17 cellular contexts compared by ENCODE assay signal in genomic region chr2:152539424-152539823, GRCh38.
DNase-seq lines count a peak whose midpoint lies in the region; ATAC-seq and TF ChIP-seq lines count a peak whose summit lies in the region.
"Had no signal": no experiment of that assay in that cellular context is flagged by ENCODE, and none has a peak within 500 bp of the region (broad histone marks: within the 10 kb centered on the region; RNA-seq: fewer than 3 reads in every experiment).

No MANE protein-coding gene starts in this region.

- H3K23ac ChIP-seq in IMR-90 (ENCODE audit: low read depth, low read length) = no peak overlapping the region

- no peaks in the 10 kb centered on the region for H3K9me3 ChIP-seq in BLaER1
- H3K9me3 ChIP-seq in IMR-90 (ENCODE audit: control insufficient read depth, insufficient read depth, low read length) = no peaks in the 10 kb centered on the region

- H3K27ac Mint-ChIP-seq in WTC11 = no peak overlapping the region
- H3K27ac Mint-ChIP-seq: B cell; CD4-positive, alpha-beta memory T cell had no signal

- dilution Hi-C loops in IMR-90 (cut with HindIII; ENCODE audit: low sequenced_read_pairs, unreplicated experiment) = no loop called here

- peaks cover 8% of the 10 kb centered on the region for H3K9me1 ChIP-seq in IMR-90 (ENCODE audit: insufficient read depth, low read length)

- H3K36me3 ChIP-seq in BLaER1 = peaks cover 23% of the 10 kb centered on the region
- no peaks in the 10 kb centered on the region for H3K36me3 ChIP-seq in IMR-90 (ENCODE audit: control insufficient read depth, insufficient read depth, low read length)

- H3K27me3 ChIP-seq in BLaER1 (no peaks in the 10 kb centered on the region), IMR-90 (ENCODE audit: control insufficient read depth, insufficient read depth, low read length) (no peaks in the 10 kb centered on the region), dorsolateral prefrontal cortex (no peaks in the 10 kb centered on the region)

- H3K4me1 ChIP-seq in BLaER1 (peaks cover 90% of the 10 kb centered on the region), IMR-90 (ENCODE audit: control insufficient read depth, insufficient read depth, low read length) (peaks cover 13% of the 10 kb centered on the region)

- no peak overlapping the region for H2BK120ac ChIP-seq in IMR-90 (ENCODE audit: low read depth, low read length)

- H3K4me3 Mint-ChIP-seq in WTC11 = no peak overlapping the region
- H3K4me3 Mint-ChIP-seq: B cell; CD4-positive, alpha-beta memory T cell; GM23338; H9 had no signal

- no peak overlapping the region for H2BK20ac ChIP-seq in IMR-90 (ENCODE audit: low read depth, low read length)

- no peak overlapping the region for H2AK5ac ChIP-seq in IMR-90 (ENCODE audit: low read depth, low read length)

- H2AFZ ChIP-seq in IMR-90 (replicated peaks; ENCODE audit: low read length, poor library complexity) = no peak overlapping the region
- H2AFZ ChIP-seq: GM23338 had no signal

- H3K4ac ChIP-seq in IMR-90 (ENCODE audit: low read depth, low read length) = no peak overlapping the region

- POLR2A ChIA-PET in IMR-90 (lab: Charles Lee; ENCODE audit: unreplicated experiment) (no interaction called here), WTC11 (lab: Charles Lee) (no interaction called here)

- H3K27ac ChIP-seq in BLaER1 (no peak overlapping the region), IMR-90 (ENCODE audit: insufficient read depth, low read length) (no peak overlapping the region), dorsolateral prefrontal cortex (peak overlapping the region in 45 of 59 donors; percentile 0 to 96 (median 64))

- peaks cover 4% of the 10 kb centered on the region for H3K36me3 Mint-ChIP-seq in WTC11
- H3K36me3 Mint-ChIP-seq: CD4-positive, alpha-beta memory T cell had no signal

- no peak overlapping the region for H4K8ac ChIP-seq in IMR-90 (ENCODE audit: low read depth in 2 of 2, low read length in 2 of 2)

- H3K27me3 Mint-ChIP-seq in WTC11 (ENCODE audit: low read depth) = no peaks in the 10 kb centered on the region

- ATAC-seq in IMR-90 (ENCODE audit: low read depth) (no peak), HG03045 (IDR thresholded peaks at IDR 0.05; ENCODE audit: unreplicated experiment) (no peak), WTC11 (no peak)
- ATAC-seq: GM23338, HCT116 had no signal

- H3K56ac ChIP-seq in IMR-90 (ENCODE audit: extremely low read depth, insufficient read depth, low read length) = no peak overlapping the region

- H4K20me1 ChIP-seq in BLaER1 (peaks cover 66% of the 10 kb centered on the region), IMR-90 (ENCODE audit: insufficient read depth, low read length) (no peaks in the 10 kb centered on the region)

- H3K14ac ChIP-seq in IMR-90 (replicated peaks; ENCODE audit: low read depth, low read length) = no peak overlapping the region

- H4K91ac ChIP-seq in IMR-90 (ENCODE audit: insufficient read depth, low read depth, low read length) = no peak overlapping the region

- peaks cover 28% of the 10 kb centered on the region for H3K4me1 Mint-ChIP-seq in WTC11
- H3K4me1 Mint-ChIP-seq: CD4-positive, alpha-beta memory T cell had no signal

- DNase-seq in IMR-90 = no peak
- no peak for DNase-seq in dorsolateral prefrontal cortex
- no peak for DNase-seq in WTC11 (ENCODE audit: low spot score)
- no peak for DNase-seq in hypothalamus (lab: John Stamatoyannopoulos, UW)
- DNase-seq: C1 segment of cervical spinal cord; Calu3; CD4-positive, alpha-beta memory T cell; COR-L47; DMS53; DMS79 treated with DMSO at 0.1 percent for 48 hours; GF-D8; H9 had no signal

- TF ChIP-seq CTCF in IMR-90 (conservative IDR thresholded peaks at IDR 0.05; ENCODE audit: low read depth, low read length) = no peak
- TF ChIP-seq CTCF in dorsolateral prefrontal cortex (IDR thresholded peaks at IDR 0.05 in 54 of 56, conservative IDR thresholded peaks at IDR 0.05 in 2 of 56; ENCODE audit: low read depth in 1 of 56, partially characterized antibody in 56 of 56) = no peak
- TF ChIP-seq CTCF in WTC11 (IDR thresholded peaks at IDR 0.05) = no peak

- TF ChIP-seq RAD21 in IMR-90 (IDR thresholded peaks at IDR 0.05; ENCODE audit: low read length) = no peak

- H4K5ac ChIP-seq in IMR-90 (ENCODE audit: low read depth, low read length) = no peak overlapping the region

- no peak for TF ChIP-seq POLR2A in IMR-90 (IDR thresholded peaks at IDR 0.05; ENCODE audit: low read depth, low read length)

- WGBS in IMR-90 (ENCODE audit: extremely low coverage in 2 of 2, insufficient read length in 1 of 2), 2 experiments = no CpG with 5 or more reads among the region's 2 CpGs

- no peak overlapping the region for H2AK9ac ChIP-seq in IMR-90 (replicated peaks; ENCODE audit: low read depth, low read length, poor library complexity)

- H3K4me3 ChIP-seq in BLaER1 (no peak overlapping the region), IMR-90 (ENCODE audit: insufficient read depth, low read depth, low read length) (no peak overlapping the region), dorsolateral prefrontal cortex (no peak overlapping the region)
- H3K4me3 ChIP-seq: GM23338 had no signal

- in situ Hi-C loops in IMR-90 (cut with MboI; ENCODE audit: low sequenced_read_pairs) = no loop called here

- peaks cover 4% of the 10 kb centered on the region; the same call in 1 of the 2 replicates for H3K9me3 Mint-ChIP-seq in WTC11
- H3K9me3 Mint-ChIP-seq: CD4-positive, alpha-beta memory T cell; GM23338; H9 had no signal

- no peak overlapping the region for H3K9ac ChIP-seq in BLaER1
- no peak overlapping the region for H3K9ac ChIP-seq in IMR-90 (ENCODE audit: low read depth, low read length)

- BruUV-seq in IMR-90 (replicated peaks; lab: Mats Ljungman, UMichigan) = no TSS peak

- H2BK5ac ChIP-seq in IMR-90 (ENCODE audit: low read depth, low read length, poor library complexity, severe bottlenecking) = no peak overlapping the region

- H2BK15ac ChIP-seq in IMR-90 (ENCODE audit: low read depth, low read length) = no peak overlapping the region

- intact Hi-C loops in IMR-90 (cut with micrococcal nuclease) (no loop called here), dorsolateral prefrontal cortex (cut with DNase I) (no loop called here)

- H3K4me2 ChIP-seq in BLaER1 (0 out of 2 replicates have a peak overlapping the region, but pooled peaks have one; percentile 10), IMR-90 (ENCODE audit: low read depth, low read length) (no peak overlapping the region)
- H3K4me2 ChIP-seq: GM23338 had no signal

- CTCF ChIA-PET in IMR-90 (lab: Yijun Ruan, JAX) = no interaction called here
- CTCF ChIA-PET in WTC11 (lab: Charles Lee) = interaction anchor here (1.0 to 1.2 kb wide), 2 partner anchors 10 to 13 kb away, joined by 3 read pairs; no protein-coding TSS in a partner anchor

- H3K79me1 ChIP-seq in IMR-90 (ENCODE audit: low read depth in 1 of 2, low read length in 2 of 2) = peaks cover 9 to 16% of the 10 kb centered on the region in 2 experiments

- H3K18ac ChIP-seq in IMR-90 (ENCODE audit: low read depth, low read length) = no peak overlapping the region

TF ChIP-seq in IMR-90, 13 proteins besides CTCF, POLR2A, EP300 and RAD21:
- TF ChIP-seq MAFK (IDR thresholded peaks at IDR 0.05; ENCODE audit: low read depth, low read length) (peak; percentile 69), CHD1 (IDR thresholded peaks at IDR 0.05; ENCODE audit: low read depth, low read length) (no peak)

TF ChIP-seq in WTC11, 78 proteins besides CTCF, POLR2A, EP300 and RAD21:
- TF ChIP-seq RELA (CRISPR knock-in tag; IDR thresholded peaks at IDR 0.05; ENCODE audit: borderline replicate concordance) (no peak), ATF6 (CRISPR knock-in tag; IDR thresholded peaks at IDR 0.05) (no peak), E2F1 (CRISPR knock-in tag; IDR thresholded peaks at IDR 0.05) (no peak)

Comparison
In these comparisons a context has a peak if more than half of its experiments do, and no peak if none do; other contexts are left out.
1. H3K27ac ChIP-seq: peak in dorsolateral prefrontal cortex (45 of 59); none in BLaER1 (single experiment) and IMR-90 (single experiment).